Comparison of ENCODE assay signal across 16 cellular contexts in the genomic region with DNA sequence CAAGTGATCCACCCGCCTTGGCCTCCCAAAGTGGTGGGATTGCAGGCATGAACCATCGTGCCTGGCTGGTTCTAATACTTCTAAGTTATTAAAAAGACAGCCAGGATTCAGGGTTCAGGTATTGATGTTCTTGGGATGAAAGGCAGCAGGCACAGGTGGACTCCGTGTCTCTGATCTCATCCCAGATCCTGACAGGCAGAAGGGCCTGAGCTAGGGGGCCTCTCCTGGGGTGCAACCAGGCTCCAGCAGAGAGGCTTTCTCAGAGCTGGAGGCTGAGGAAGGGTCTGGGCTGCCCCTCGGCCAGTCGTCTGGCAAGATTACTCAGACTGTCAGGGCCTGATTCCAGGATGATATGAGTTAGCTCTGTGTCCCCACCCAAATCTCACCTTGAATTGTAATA.
DNase-seq lines count a peak whose midpoint lies in the region; ATAC-seq and TF ChIP-seq lines count a peak whose summit lies in the region.
"Had no signal": no experiment of that assay in that cellular context is flagged by ENCODE, and none has a peak within 500 bp of the region (broad histone marks: within the 10 kb centered on the region; RNA-seq: fewer than 3 reads in every experiment).

No MANE protein-coding gene starts in this region.

- no peaks in the 10 kb centered on the region for H3K27me3 ChIP-seq in vagina
- H3K27me3 ChIP-seq: BLaER1 had no signal

- H3K27me3 Mint-ChIP-seq in activated naive CD4-positive, alpha-beta T cell treated with anti-CD3 and anti-CD28 coated beads, Interleukin-2, amount 50 U/mL, for 24 hours = no peaks in the 10 kb centered on the region
- H3K27me3 Mint-ChIP-seq in immature natural killer cell (ENCODE audit: low read depth in 3 of 3) = peaks cover 8 to 12% (median 9%) of the 10 kb centered on the region in 3 donors

- peak overlapping the region; percentile 39 for H3K4me3 Mint-ChIP-seq in activated naive CD4-positive, alpha-beta T cell treated with anti-CD3 and anti-CD28 coated beads, Interleukin-2, amount 50 U/mL, for 24 hours
- H3K4me3 Mint-ChIP-seq in immature natural killer cell = no peak overlapping the region

- intact Hi-C loops in vagina (cut with DNase I) = no loop called here

- no peak for ATAC-seq in HG03280 (IDR thresholded peaks at IDR 0.05; ENCODE audit: unreplicated experiment)
- no peak for ATAC-seq in HG02678 (IDR thresholded peaks at IDR 0.05; ENCODE audit: unreplicated experiment)
- ATAC-seq: HepG2 had no signal

- peaks cover 76% of the 10 kb centered on the region for H3K4me1 Mint-ChIP-seq in activated naive CD4-positive, alpha-beta T cell treated with anti-CD3 and anti-CD28 coated beads, Interleukin-2, amount 50 U/mL, for 24 hours
- H3K4me1 Mint-ChIP-seq in immature natural killer cell = peaks cover 54 to 60% of the 10 kb centered on the region in 2 donors

- TF ChIP-seq POLR2A in vagina (IDR thresholded peaks at IDR 0.05) = no peak

- H3K4me1 ChIP-seq in vagina = peaks cover 9% of the 10 kb centered on the region

- H3K27ac ChIP-seq in vagina = no peak overlapping the region
- H3K27ac ChIP-seq: BLaER1 had no signal

- H3K36me3 Mint-ChIP-seq in activated naive CD4-positive, alpha-beta T cell treated with anti-CD3 and anti-CD28 coated beads, Interleukin-2, amount 50 U/mL, for 24 hours = peaks cover 10% of the 10 kb centered on the region
- H3K36me3 Mint-ChIP-seq in immature natural killer cell = peaks cover 19 to 43% (median 31%) of the 10 kb centered on the region in 3 donors

- DNase-seq in activated naive CD4-positive, alpha-beta T cell (lab: John Stamatoyannopoulos, UW) = no peak
- peak; percentile 47 for DNase-seq in activated CD8-positive, alpha-beta memory T cell treated with anti-CD3 and anti-CD28 coated beads, Interleukin-2, amount 50 U/mL, for 48 hours
- DNase-seq in immature natural killer cell (no peak), vagina (ENCODE audit: extremely low spot score in 2 of 2) (peak; percentile 37 to 49), middle frontal gyrus (ENCODE audit: extremely low spot score, low spot score) (no peak)
- DNase-seq: DMS79, KBM-7, NCI-H1105 treated with DMSO at 0.1 percent for 48 hours, NCI-H1694, NCI-H2081 treated with DMSO at 0.1 percent for 48 hours, SHP77 had no signal

- no peak for TF ChIP-seq CTCF in vagina (IDR thresholded peaks at IDR 0.05)

- H3K27ac Mint-ChIP-seq in activated naive CD4-positive, alpha-beta T cell treated with anti-CD3 and anti-CD28 coated beads, Interleukin-2, amount 50 U/mL, for 24 hours = peak overlapping the region; percentile 84
- H3K27ac Mint-ChIP-seq in immature natural killer cell = peak overlapping the region; percentile 21 to 93 (median 78)

- no peak overlapping the region for H3K4me3 ChIP-seq in vagina
- H3K4me3 ChIP-seq: BLaER1 had no signal

- no peaks in the 10 kb centered on the region for H3K36me3 ChIP-seq in vagina
- H3K36me3 ChIP-seq: BLaER1 had no signal

- no peaks in the 10 kb centered on the region for H3K9me3 Mint-ChIP-seq in activated naive CD4-positive, alpha-beta T cell treated with anti-CD3 and anti-CD28 coated beads, Interleukin-2, amount 50 U/mL, for 24 hours
- no peaks in the 10 kb centered on the region for H3K9me3 Mint-ChIP-seq in immature natural killer cell

- H3K9me3 ChIP-seq in vagina = no peaks in the 10 kb centered on the region

Comparison
In these comparisons a context has a peak if more than half of its experiments do, and no peak if none do; other contexts are left out.
1. DNase-seq: peak in activated CD8-positive, alpha-beta memory T cell treated with anti-CD3 and anti-CD28 coated beads, Interleukin-2, amount 50 U/mL, for 48 hours (single experiment) and vagina (2 of 2); none in activated naive CD4-positive, alpha-beta T cell (0 of 4), immature natural killer cell (0 of 3) and middle frontal gyrus (single experiment).